Comparison of ENCODE assay signal across 20 cellular contexts in genomic region chr1:97826820-97827219, GRCh38.
DNase-seq lines count a peak whose midpoint lies in the region; ATAC-seq lines count a peak whose summit lies in the region.
"Had no signal": no experiment of that assay in that cellular context is flagged by ENCODE, and none has a peak within 500 bp of the region (broad histone marks: within the 10 kb centered on the region; RNA-seq: fewer than 3 reads in every experiment).

No MANE protein-coding gene starts in this region.

- no peak for ATAC-seq in left ventricle myocardium superior
- ATAC-seq: gastroesophageal sphincter; natural killer cell treated with Interleukin-12 subunit alpha and Interleukin-12 subunit beta and Interleukin-15 and Interleukin-18, amount 100 ng/mL, for 72 hours had no signal

- DNase-seq in NCI-H2107 treated with DMSO at 0.1 percent for 48 hours (lab: John Stamatoyannopoulos, UW; ENCODE audit: unreplicated experiment), result peak; percentile 57
- no peak for DNase-seq in NCI-H2107 (lab: John Stamatoyannopoulos, UW)
- peak in 2 of 3 experiments; percentile 53 to 93 for DNase-seq in NCI-H1417 (lab: John Stamatoyannopoulos, UW)
- DNase-seq in NCI-H2227 treated with DMSO at 0.1 percent for 48 hours (lab: John Stamatoyannopoulos, UW), result peak; percentile 31
- peak; percentile 13 for DNase-seq in left kidney (ENCODE audit: low read depth, low spot score)
- no peak for DNase-seq in islet precursor cell
- DNase-seq in left ventricle myocardium superior, result no peak
- DNase-seq in DMS79 (lab: John Stamatoyannopoulos, UW), result no peak
- DNase-seq: AML-193; anterior cingulate cortex; cortex of kidney; endodermal cell; esophagus squamous epithelium; HCEC 1CT; hypothalamus; NCI-H1048; stimulated activated CD4-positive, alpha-beta T cell treated with anti-CD3 and anti-CD28 coated beads, Interleukin-2, amount 100 ng/mL, for 24 hours; T1000 had no signal

- intact Hi-C loops in left ventricle myocardium superior (cut with micrococcal nuclease), result no loop called here

Comparison
In these comparisons a context has a peak if more than half of its experiments do, and no peak if none do; other contexts are left out.
1. DNase-seq: peak in NCI-H2107 treated with DMSO at 0.1 percent for 48 hours (single experiment), NCI-H1417 (2 of 3), NCI-H2227 treated with DMSO at 0.1 percent for 48 hours (single experiment) and left kidney (single experiment); none in NCI-H2107 (single experiment), islet precursor cell (single experiment), left ventricle myocardium superior (single experiment) and DMS79 (single experiment).